ENCODE assay signal across 33 cellular contexts in genomic region chr19:39422020-39422419, GRCh38.
"Had no signal": no experiment of that assay in that cellular context is flagged by ENCODE, and none has a peak within 500 bp of the region (broad histone marks: within the 10 kb centered on the region; RNA-seq: fewer than 3 reads in every experiment).

No MANE protein-coding gene starts in this region.

- H3K36me3 Mint-ChIP-seq: activated naive CD4-positive, alpha-beta T cell treated with anti-CD3 and anti-CD28 coated beads, Interleukin-2, amount 50 U/mL, for 24 hours had no signal

- H3K27me3 ChIP-seq: ascending aorta, cardiac muscle cell, MG63, SJSA1 had no signal

- H3K4me3 ChIP-seq: ascending aorta, cardiac muscle cell, MG63, SJSA1 had no signal

- H3K4me2 ChIP-seq: SK-N-SH had no signal

- H3K4me1 Mint-ChIP-seq: activated CD4-positive, alpha-beta T cell treated with anti-CD3 and anti-CD28 coated beads for 36 hours; activated CD4-positive, alpha-beta T cell treated with anti-CD3 and anti-CD28 coated beads, Interleukin-2, amount 10 ng/mL, durations not matched to agents 7 days and 5 days; activated naive CD4-positive, alpha-beta T cell treated with anti-CD3 and anti-CD28 coated beads, Interleukin-2, amount 50 U/mL, for 24 hours had no signal

- H3K27ac Mint-ChIP-seq: activated CD4-positive, alpha-beta T cell treated with anti-CD3 and anti-CD28 coated beads for 36 hours; activated CD4-positive, alpha-beta T cell treated with anti-CD3 and anti-CD28 coated beads, Interleukin-2, amount 10 ng/mL, durations not matched to agents 7 days and 5 days; activated CD8-positive, alpha-beta T cell treated with anti-CD3 and anti-CD28 coated beads, Interleukin-2, amount 10 ng/mL, durations not matched to agents 7 days and 5 days; activated naive CD4-positive, alpha-beta T cell treated with anti-CD3 and anti-CD28 coated beads, Interleukin-2, amount 50 U/mL, for 24 hours; activated naive CD8-positive, alpha-beta T cell treated with anti-CD3 and anti-CD28 coated beads, Interleukin-2, amount 10 ng/mL, durations not matched to agents 7 days and 5 days; activated T-cell treated with anti-CD3 and anti-CD28 coated beads, Interleukin-2, amount 50 U/mL, for 24 hours; activated T-helper 2 cell treated with anti-CD3 and anti-CD28 coated beads, Interferon-gamma antibody, Interleukin-2, Interleukin-4, amounts not matched to agents 10 μg/mL and 5 μg/mL and 100 μg/mL, durations not matched to agents 14 hours and 24 hours and 36 hours; T-helper 1 cell treated with Interleukin-12 subunit alpha and Interleukin-12 subunit beta and Interleukin-4 antibody, amounts not matched to agents 30 μg/mL and 1 μg/mL, for 36 hours; T-helper 2 cell treated with Interferon-gamma antibody and Interleukin-4, amounts not matched to agents 5 μg/mL and 100 μg/mL, for 36 hours had no signal

- H3K9me3 Mint-ChIP-seq: activated CD4-positive, alpha-beta T cell treated with anti-CD3 and anti-CD28 coated beads, Interleukin-2, amount 10 ng/mL, durations not matched to agents 7 days and 5 days; activated naive CD4-positive, alpha-beta T cell treated with anti-CD3 and anti-CD28 coated beads, Interleukin-2, amount 50 U/mL, for 24 hours; activated naive CD8-positive, alpha-beta T cell treated with anti-CD3 and anti-CD28 coated beads, Interleukin-2, amount 10 ng/mL, durations not matched to agents 7 days and 5 days; activated T-cell treated with anti-CD3 and anti-CD28 coated beads, Interleukin-2, amount 50 U/mL, for 24 hours; activated T-helper 2 cell treated with anti-CD3 and anti-CD28 coated beads, Interferon-gamma antibody, Interleukin-2, Interleukin-4, amounts not matched to agents 10 μg/mL and 5 μg/mL and 100 μg/mL, durations not matched to agents 14 hours and 24 hours and 36 hours; central memory CD8-positive, alpha-beta T cell; T-helper 1 cell treated with Interleukin-12 subunit alpha and Interleukin-12 subunit beta and Interleukin-4 antibody, amounts not matched to agents 30 μg/mL and 1 μg/mL, for 36 hours; T-helper 2 cell treated with Interferon-gamma antibody and Interleukin-4, amounts not matched to agents 5 μg/mL and 100 μg/mL, for 36 hours had no signal

- H3K9ac ChIP-seq: SK-N-SH had no signal

- ATAC-seq: activated CD4-positive, alpha-beta T cell treated with anti-CD3 and anti-CD28 coated beads for 36 hours; activated CD4-positive, CD25-positive, alpha-beta regulatory T cell treated with anti-CD3 and anti-CD28 coated beads, Interleukin-2, amount 50 U/mL, for 24 hours; activated CD8-positive, alpha-beta T cell treated with anti-CD3 and anti-CD28 coated beads, Interleukin-2, amount 10 ng/mL, durations not matched to agents 7 days and 5 days had no signal

- DNase-seq: activated CD4-positive, alpha-beta T cell treated with anti-CD3 and anti-CD28 coated beads for 36 hours; activated CD4-positive, alpha-beta T cell treated with anti-CD3 and anti-CD28 coated beads, Interleukin-2, amount 10 ng/mL, durations not matched to agents 7 days and 5 days; activated CD4-positive, alpha-beta T cell treated with anti-CD3 and anti-CD28 coated beads, Interleukin-2, amount 50 U/mL, for 48 hours; activated CD8-positive, alpha-beta T cell treated with anti-CD3 and anti-CD28 coated beads, Interleukin-2, amount 10 ng/mL, durations not matched to agents 7 days and 5 days; activated gamma-delta T cell; activated naive CD4-positive, alpha-beta T cell treated with Interleukin-2 at 50 U/mL for 16 hours; activated naive CD8-positive, alpha-beta T cell treated with anti-CD3 and anti-CD28 coated beads, Interleukin-2, amount 10 ng/mL, durations not matched to agents 7 days and 5 days; activated T-cell treated with anti-CD3 and anti-CD28 coated beads, Interleukin-2, amount 50 U/mL, for 24 hours; amygdala; Kasumi-1; MG63; NCI-H1048; NCI-H1105 treated with DMSO at 0.1 percent for 48 hours; NCI-H1436; NCI-H1694; NCI-H2029; NCI-H510A; NCI-H526; NCI-H748 treated with DMSO at 0.1 percent for 48 hours; NK-92 treated with Interleukin-12 subunit alpha and Interleukin-12 subunit beta, amount 100 ng/mL, for 24 hours; OCI-M1; SHP77 treated with DMSO at 0.1 percent for 48 hours; SK-N-SH had no signal

- H3K27me3 Mint-ChIP-seq: activated CD4-positive, alpha-beta T cell treated with anti-CD3 and anti-CD28 coated beads for 36 hours; activated CD4-positive, alpha-beta T cell treated with anti-CD3 and anti-CD28 coated beads, Interleukin-2, amount 10 ng/mL, durations not matched to agents 7 days and 5 days; activated naive CD4-positive, alpha-beta T cell treated with anti-CD3 and anti-CD28 coated beads, Interleukin-2, amount 50 U/mL, for 24 hours; activated naive CD8-positive, alpha-beta T cell treated with anti-CD3 and anti-CD28 coated beads, Interleukin-2, amount 10 ng/mL, durations not matched to agents 7 days and 5 days; activated T-cell treated with anti-CD3 and anti-CD28 coated beads, Interleukin-2, amount 50 U/mL, for 24 hours; central memory CD8-positive, alpha-beta T cell had no signal

- H3K9me3 ChIP-seq: ascending aorta, MG63, SJSA1, SK-N-SH had no signal

- H3K4me1 ChIP-seq: SJSA1 had no signal

- H3K27ac ChIP-seq: ascending aorta, SJSA1 had no signal

- H3K4me3 Mint-ChIP-seq: activated CD4-positive, alpha-beta T cell treated with anti-CD3 and anti-CD28 coated beads for 36 hours; activated CD4-positive, alpha-beta T cell treated with anti-CD3 and anti-CD28 coated beads, Interleukin-2, amount 10 ng/mL, durations not matched to agents 7 days and 5 days; activated CD8-positive, alpha-beta T cell treated with anti-CD3 and anti-CD28 coated beads, Interleukin-2, amount 10 ng/mL, durations not matched to agents 7 days and 5 days; activated naive CD4-positive, alpha-beta T cell treated with anti-CD3 and anti-CD28 coated beads, Interleukin-2, amount 50 U/mL, for 24 hours; activated naive CD8-positive, alpha-beta T cell treated with anti-CD3 and anti-CD28 coated beads, Interleukin-2, amount 10 ng/mL, durations not matched to agents 7 days and 5 days; activated T-cell treated with anti-CD3 and anti-CD28 coated beads, Interleukin-2, amount 50 U/mL, for 24 hours; central memory CD8-positive, alpha-beta T cell; T-helper 1 cell treated with Interleukin-12 subunit alpha and Interleukin-12 subunit beta and Interleukin-4 antibody, amounts not matched to agents 30 μg/mL and 1 μg/mL, for 36 hours; T-helper 2 cell treated with Interferon-gamma antibody and Interleukin-4, amounts not matched to agents 5 μg/mL and 100 μg/mL, for 36 hours had no signal

- FAIRE-seq: TTC549 had no signal
